In the genomic region with DNA sequence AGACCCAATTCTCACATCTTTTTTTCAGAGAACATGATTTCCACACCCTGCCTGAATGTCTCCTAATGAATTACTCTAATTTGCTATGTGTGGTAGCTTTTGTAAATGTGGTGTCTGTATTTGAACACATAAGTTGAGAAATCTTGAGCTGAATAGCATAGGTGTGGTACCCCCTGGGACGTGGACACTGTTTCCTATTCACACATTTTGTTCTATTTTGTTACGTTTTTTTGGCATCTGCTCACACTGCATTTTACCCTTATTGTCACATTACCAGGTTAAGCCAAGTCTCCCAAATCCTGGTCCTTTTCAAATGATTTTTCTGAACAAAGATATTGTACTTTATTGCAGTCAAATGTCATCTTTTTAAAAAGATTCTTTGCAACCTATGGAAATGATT, we compare ENCODE assay signal across 1 cellular context.
TF ChIP-seq lines count a peak whose summit lies in the region.

No MANE protein-coding gene starts in this region.

TF ChIP-seq in GM23338, 12 proteins besides CTCF, POLR2A, EP300 and RAD21 (continued from another document):
- TF ChIP-seq REST (IDR thresholded peaks at IDR 0.05; ENCODE audit: unreplicated experiment) = no peak
- no peak for TF ChIP-seq EZH2 (IDR thresholded peaks at IDR 0.05; ENCODE audit: low read depth, unreplicated experiment)
- no peak for TF ChIP-seq ZNF331 (CRISPR knock-in tag; IDR thresholded peaks at IDR 0.05; ENCODE audit: low read depth)
